8 cellular contexts compared by ENCODE assay signal in the genomic region with DNA sequence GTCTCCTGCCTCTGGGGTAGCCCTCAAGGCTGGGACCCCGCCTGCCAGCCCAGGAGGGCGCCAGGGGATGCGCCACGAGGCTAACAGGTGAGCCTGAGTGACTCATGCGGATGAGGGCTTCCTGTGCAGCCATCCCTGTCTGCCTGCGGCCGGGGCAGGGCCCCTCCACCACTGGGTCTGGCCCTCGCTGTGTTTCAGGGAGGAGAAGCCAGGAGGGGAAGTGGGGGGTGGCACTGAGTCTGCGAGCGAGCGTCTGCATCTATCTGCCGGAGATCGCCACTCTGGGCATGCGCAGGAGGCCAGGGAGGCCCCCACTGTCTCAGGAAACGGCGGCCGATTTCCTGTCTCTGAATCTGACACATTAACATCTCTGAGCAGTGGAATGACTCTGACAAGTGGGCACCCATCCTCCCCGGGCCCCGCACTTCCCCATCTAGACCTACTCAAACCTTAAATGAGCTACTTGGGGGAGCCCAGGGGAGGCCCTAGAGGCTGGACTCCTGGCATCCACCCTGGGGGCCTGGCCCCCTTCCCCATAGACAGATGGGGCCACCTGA. TPM values are rescaled to one million over a fixed set of nuclear protein-coding genes. Genes with fewer than 3 reads are reported as not detected.
DNase-seq lines count a peak whose midpoint lies in the region; ATAC-seq and TF ChIP-seq lines count a peak whose summit lies in the region.

No MANE protein-coding gene starts in this region.

- no peaks in the 10 kb centered on the region for H3K27me3 ChIP-seq in layer of hippocampus (ENCODE audit: control insufficient read depth, insufficient read depth, low read length)

- no peak for TF ChIP-seq CTCF in GM12865 (IDR thresholded peaks at IDR 0.05; ENCODE audit: insufficient read depth, low read depth, low read length, missing control alignments)
- TF ChIP-seq CTCF in HFFc6 (IDR thresholded peaks at IDR 0.05) = no peak
- no peak for TF ChIP-seq CTCF in WTC11 (IDR thresholded peaks at IDR 0.05)

- H3K4me3 Mint-ChIP-seq in HFFc6 (no peak overlapping the region), WTC11 (peak overlapping the region; percentile 43)

- H3K27ac Mint-ChIP-seq in HFFc6 (peak overlapping the region; percentile 86), WTC11 (peak overlapping the region; percentile 45; the same call in 1 of the 2 replicates)

- H3K27me3 Mint-ChIP-seq in HFFc6 (ENCODE audit: insufficient read depth) = peaks cover 1% of the 10 kb centered on the region; the same call in 1 of the 2 replicates
- no peaks in the 10 kb centered on the region for H3K27me3 Mint-ChIP-seq in WTC11 (ENCODE audit: low read depth)

- POLR2A ChIA-PET in WTC11 (lab: Charles Lee) = interaction anchor here (0.5 to 1.5 kb wide), 4 partner anchors 8 to 58 kb away, joined by 3 to 6 read pairs (median 4); no protein-coding TSS in a partner anchor

- H3K4me1 Mint-ChIP-seq in HFFc6 (ENCODE audit: low read depth) = peaks cover 20% of the 10 kb centered on the region
- H3K4me1 Mint-ChIP-seq in WTC11 = peaks cover 63% of the 10 kb centered on the region

- H3K9me3 Mint-ChIP-seq in HFFc6 = no peaks in the 10 kb centered on the region
- no peaks in the 10 kb centered on the region for H3K9me3 Mint-ChIP-seq in WTC11

- H3K36me3 Mint-ChIP-seq in HFFc6 (ENCODE audit: low read depth) (no peaks in the 10 kb centered on the region), WTC11 (0 out of 2 replicates have a peak, but pooled peaks cover 4% of the 10 kb centered on the region)

- peak; percentile 98 for DNase-seq in GM12865 (ENCODE audit: low read depth)
- DNase-seq in HFFc6 = peak; percentile 81
- DNase-seq in NCI-H1417 (lab: John Stamatoyannopoulos, UW) = peak; percentile 63 to 95 (median 91)
- peak; percentile 83 for DNase-seq in WTC11 (ENCODE audit: low spot score)
- DNase-seq in cerebellar cortex (ENCODE audit: low spot score) = peak; percentile 76
- DNase-seq in stimulated activated CD4-positive, alpha-beta T cell treated with anti-CD3 and anti-CD28 coated beads, Interleukin-2, amount 100 ng/mL, for 48 hours = peak; percentile 97 to 98
- no peak for DNase-seq in T1000 (lab: John Stamatoyannopoulos, UW)

- peak overlapping the region; percentile 88 for H3K27ac ChIP-seq in layer of hippocampus (ENCODE audit: low read depth, low read length)

- ATAC-seq in WTC11 = peak; percentile 69

- CTCF ChIA-PET in WTC11 (lab: Charles Lee) = interaction anchor here (1.1 to 3.4 kb wide), 4 partner anchors 8 to 70 kb away, joined by 3 to 15 read pairs (median 4); a partner anchor contains a TSS

- H3K4me3 ChIP-seq in GM12865 (ENCODE audit: low read depth, low read length) = peak overlapping the region; percentile 45

TF ChIP-seq in WTC11, 78 proteins besides CTCF, POLR2A, EP300 and RAD21:
- TF ChIP-seq PRRX2 (CRISPR knock-in tag; IDR thresholded peaks at IDR 0.05) (no peak), CREB1 (CRISPR knock-in tag; IDR thresholded peaks at IDR 0.05) (peak; percentile 52; the same call in 1 of the 2 replicates), ETV6 (CRISPR knock-in tag; IDR thresholded peaks at IDR 0.05) (peak; percentile 66; the same call in 1 of the 2 replicates), CREM (CRISPR knock-in tag; IDR thresholded peaks at IDR 0.05) (0 out of 2 replicates have a peak, but pooled peaks have one; percentile 3), TEAD4 (CRISPR knock-in tag; IDR thresholded peaks at IDR 0.05) (no peak), KAT7 (CRISPR knock-in tag; IDR thresholded peaks at IDR 0.05; ENCODE audit: borderline replicate concordance) (no peak), ZNF232 (CRISPR knock-in tag; IDR thresholded peaks at IDR 0.05) (peak; percentile 53; the same call in 1 of the 2 replicates), JUN (CRISPR knock-in tag; IDR thresholded peaks at IDR 0.05) (no peak)
- TF ChIP-seq, protein P1, sequence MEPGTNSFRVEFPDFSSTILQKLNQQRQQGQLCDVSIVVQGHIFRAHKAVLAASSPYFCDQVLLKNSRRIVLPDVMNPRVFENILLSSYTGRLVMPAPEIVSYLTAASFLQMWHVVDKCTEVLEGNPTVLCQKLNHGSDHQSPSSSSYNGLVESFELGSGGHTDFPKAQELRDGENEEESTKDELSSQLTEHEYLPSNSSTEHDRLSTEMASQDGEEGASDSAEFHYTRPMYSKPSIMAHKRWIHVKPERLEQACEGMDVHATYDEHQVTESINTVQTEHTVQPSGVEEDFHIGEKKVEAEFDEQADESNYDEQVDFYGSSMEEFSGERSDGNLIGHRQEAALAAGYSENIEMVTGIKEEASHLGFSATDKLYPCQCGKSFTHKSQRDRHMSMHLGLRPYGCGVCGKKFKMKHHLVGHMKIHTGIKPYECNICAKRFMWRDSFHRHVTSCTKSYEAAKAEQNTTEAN (CRISPR knock-in tag; IDR thresholded peaks at IDR 0.05) = no peak
- TF ChIP-seq, protein P2, sequence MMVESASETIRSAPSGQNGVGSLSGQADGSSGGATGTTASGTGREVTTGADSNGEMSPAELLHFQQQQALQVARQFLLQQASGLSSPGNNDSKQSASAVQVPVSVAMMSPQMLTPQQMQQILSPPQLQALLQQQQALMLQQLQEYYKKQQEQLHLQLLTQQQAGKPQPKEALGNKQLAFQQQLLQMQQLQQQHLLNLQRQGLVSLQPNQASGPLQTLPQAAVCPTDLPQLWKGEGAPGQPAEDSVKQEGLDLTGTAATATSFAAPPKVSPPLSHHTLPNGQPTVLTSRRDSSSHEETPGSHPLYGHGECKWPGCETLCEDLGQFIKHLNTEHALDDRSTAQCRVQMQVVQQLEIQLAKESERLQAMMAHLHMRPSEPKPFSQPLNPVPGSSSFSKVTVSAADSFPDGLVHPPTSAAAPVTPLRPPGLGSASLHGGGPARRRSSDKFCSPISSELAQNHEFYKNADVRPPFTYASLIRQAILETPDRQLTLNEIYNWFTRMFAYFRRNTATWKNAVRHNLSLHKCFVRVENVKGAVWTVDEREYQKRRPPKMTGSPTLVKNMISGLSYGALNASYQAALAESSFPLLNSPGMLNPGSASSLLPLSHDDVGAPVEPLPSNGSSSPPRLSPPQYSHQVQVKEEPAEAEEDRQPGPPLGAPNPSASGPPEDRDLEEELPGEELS (CRISPR knock-in tag; IDR thresholded peaks at IDR 0.05) = peak; percentile 71; the same call in 1 of the 2 replicates
- TF ChIP-seq, protein P3, sequence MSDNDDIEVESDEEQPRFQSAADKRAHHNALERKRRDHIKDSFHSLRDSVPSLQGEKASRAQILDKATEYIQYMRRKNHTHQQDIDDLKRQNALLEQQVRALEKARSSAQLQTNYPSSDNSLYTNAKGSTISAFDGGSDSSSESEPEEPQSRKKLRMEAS (CRISPR knock-in tag; IDR thresholded peaks at IDR 0.05) = peak; percentile 88
- TF ChIP-seq, protein P4, sequence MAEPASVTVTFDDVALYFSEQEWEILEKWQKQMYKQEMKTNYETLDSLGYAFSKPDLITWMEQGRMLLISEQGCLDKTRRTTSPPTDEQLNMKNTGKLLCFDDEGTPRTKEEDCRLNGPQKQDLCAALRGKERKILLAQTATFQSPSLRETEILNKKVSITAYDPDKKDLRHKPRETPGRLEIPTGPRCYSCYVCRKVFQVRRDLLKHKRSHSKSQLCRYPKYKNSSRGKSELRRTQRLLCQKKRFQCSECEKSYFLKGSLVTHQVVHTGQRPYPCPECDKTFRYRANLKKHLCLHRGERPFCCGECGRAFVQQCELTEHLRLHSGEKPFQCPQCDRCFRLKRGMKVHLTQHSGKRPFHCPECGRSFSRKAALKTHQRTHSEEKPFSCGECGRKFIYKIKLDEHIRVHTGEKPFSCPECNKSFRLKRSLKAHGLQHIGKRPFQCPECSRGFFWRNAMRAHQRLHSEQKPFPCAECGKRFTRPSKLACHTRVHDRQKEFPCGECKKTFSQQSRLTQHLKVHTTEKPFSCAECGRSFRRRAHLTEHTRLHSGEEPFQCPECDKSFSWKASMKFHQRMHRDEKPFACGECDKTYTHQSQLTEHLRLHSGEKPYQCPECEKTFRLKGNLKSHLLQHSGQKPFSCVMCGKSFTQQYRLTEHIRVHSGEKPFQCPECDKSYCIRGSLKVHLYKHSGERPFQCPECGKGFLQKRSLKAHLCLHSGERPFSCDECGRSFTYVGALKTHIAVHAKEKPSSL (CRISPR knock-in tag; conservative IDR thresholded peaks at IDR 0.05) = no peak
- TF ChIP-seq, protein P5, sequence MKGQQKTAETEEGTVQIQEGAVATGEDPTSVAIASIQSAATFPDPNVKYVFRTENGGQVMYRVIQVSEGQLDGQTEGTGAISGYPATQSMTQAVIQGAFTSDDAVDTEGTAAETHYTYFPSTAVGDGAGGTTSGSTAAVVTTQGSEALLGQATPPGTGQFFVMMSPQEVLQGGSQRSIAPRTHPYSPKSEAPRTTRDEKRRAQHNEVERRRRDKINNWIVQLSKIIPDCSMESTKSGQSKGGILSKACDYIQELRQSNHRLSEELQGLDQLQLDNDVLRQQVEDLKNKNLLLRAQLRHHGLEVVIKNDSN (CRISPR knock-in tag; IDR thresholded peaks at IDR 0.05) = no peak

RNA-seq across cellular contexts. Expression of a gene that starts 19.7 kb away (rescaled TPM):
- 10 to 100 TPM; 11.6 to 13.0 (median 12.2) TPM for total RNA-seq in HFFc6 (2021; fragmentation: NEBNext Ultra II Directional; extraction: Animal tissue kit (Norgen Biotek cat#: 25700))
- 20.4 to 23.2 TPM (median 21.4 TPM) in 3 replicates for total RNA-seq in WTC11 (2021)

RNA-seq across cellular contexts. Expression of a gene that starts 34.1 kb away (rescaled TPM):
- 10 to 100 TPM; 19.9 to 29.0 (median 26.5) TPM for total RNA-seq in HFFc6 (2021; fragmentation: NEBNext Ultra II Directional; extraction: Animal tissue kit (Norgen Biotek cat#: 25700))
- total RNA-seq in WTC11 (2021) = 82.9 to 89.0 TPM (median 83.3 TPM) in 3 replicates

RNA-seq across cellular contexts. Expression of a gene that starts 41.5 kb away (rescaled TPM):
- total RNA-seq in HFFc6 (2021; fragmentation: NEBNext Ultra II Directional; extraction: Animal tissue kit (Norgen Biotek cat#: 25700)) = not detected
- not detected in 3 replicates for total RNA-seq in WTC11 (2021)

RNA-seq across cellular contexts. Expression of a gene that starts 45.1 kb away (rescaled TPM):
- total RNA-seq in HFFc6 (2021; fragmentation: NEBNext Ultra II Directional; extraction: Animal tissue kit (Norgen Biotek cat#: 25700)) = 1 to 10 TPM; 4.7 to 6.1 (median 5.1) TPM
- 11.8 to 12.2 TPM (median 12.0 TPM) in 3 replicates for total RNA-seq in WTC11 (2021)

RNA-seq across cellular contexts. Expression of a gene that starts 48.2 kb away (rescaled TPM):
- total RNA-seq in HFFc6 (2021; fragmentation: NEBNext Ultra II Directional; extraction: Animal tissue kit (Norgen Biotek cat#: 25700)) = 10 to 100 TPM; 10.1 to 13.7 (median 12.2) TPM
- 1.1 to 1.4 TPM (median 1.4 TPM) in 3 replicates for total RNA-seq in WTC11 (2021)
